Comparison of ENCODE assay signal across 26 cellular contexts in genomic region chr4:8379281-8379680, GRCh38.
"Had no signal": no experiment of that assay in that cellular context is flagged by ENCODE, and none has a peak within 500 bp of the region (broad histone marks: within the 10 kb centered on the region; RNA-seq: fewer than 3 reads in every experiment).

No MANE protein-coding gene starts in this region.

- H3K4me1 ChIP-seq: adrenal gland, ascending aorta, body of pancreas had no signal

- H3K9me3 Mint-ChIP-seq: activated B cell treated with CpG ODN at 0.5 μM for 24 hours; activated CD4-positive, alpha-beta T cell treated with anti-CD3 and anti-CD28 coated beads, Interleukin-2, amount 10 ng/mL, durations not matched to agents 24 days and 14 days; activated naive CD4-positive, alpha-beta T cell treated with anti-CD3 and anti-CD28 coated beads, Interleukin-2, amount 10 ng/mL, durations not matched to agents 7 days and 5 days; activated naive CD8-positive, alpha-beta T cell treated with anti-CD3 and anti-CD28 coated beads, Interleukin-2, amount 10 ng/mL, durations not matched to agents 7 days and 5 days; activated T-helper 17 cell treated with anti-CD3 and anti-CD28 coated beads, Interleukin-2, amount 50 U/mL, for 72 hours; T-cell had no signal

- H3K27ac ChIP-seq: adrenal gland, ascending aorta, body of pancreas had no signal

- H3K4me1 Mint-ChIP-seq: activated B cell treated with CpG ODN at 0.5 μM for 24 hours; activated CD4-positive, alpha-beta T cell treated with anti-CD3 and anti-CD28 coated beads, Interleukin-2, amount 10 ng/mL, durations not matched to agents 24 days and 14 days; activated naive CD4-positive, alpha-beta T cell treated with anti-CD3 and anti-CD28 coated beads, Interleukin-2, amount 10 ng/mL, durations not matched to agents 7 days and 5 days; activated naive CD8-positive, alpha-beta T cell treated with anti-CD3 and anti-CD28 coated beads, Interleukin-2, amount 10 ng/mL, durations not matched to agents 7 days and 5 days; activated T-helper 17 cell treated with anti-CD3 and anti-CD28 coated beads, Interleukin-2, amount 50 U/mL, for 72 hours; T-cell had no signal

- H3K27ac Mint-ChIP-seq: activated B cell treated with CpG ODN at 0.5 μM for 24 hours; activated CD4-positive, alpha-beta T cell treated with anti-CD3 and anti-CD28 coated beads, Interleukin-2, amount 10 ng/mL, durations not matched to agents 24 days and 14 days; activated naive CD4-positive, alpha-beta T cell treated with anti-CD3 and anti-CD28 coated beads, Interleukin-2, amount 10 ng/mL, durations not matched to agents 7 days and 5 days; activated naive CD8-positive, alpha-beta T cell treated with anti-CD3 and anti-CD28 coated beads, Interleukin-2, amount 10 ng/mL, durations not matched to agents 7 days and 5 days; activated T-helper 17 cell treated with anti-CD3 and anti-CD28 coated beads, Interleukin-2, amount 50 U/mL, for 72 hours; T-cell had no signal

- H3K4me3 Mint-ChIP-seq: activated B cell treated with CpG ODN at 0.5 μM for 24 hours; activated CD4-positive, alpha-beta T cell treated with anti-CD3 and anti-CD28 coated beads, Interleukin-2, amount 10 ng/mL, durations not matched to agents 24 days and 14 days; activated naive CD4-positive, alpha-beta T cell treated with anti-CD3 and anti-CD28 coated beads, Interleukin-2, amount 10 ng/mL, durations not matched to agents 7 days and 5 days; activated naive CD8-positive, alpha-beta T cell treated with anti-CD3 and anti-CD28 coated beads, Interleukin-2, amount 10 ng/mL, durations not matched to agents 7 days and 5 days; activated T-helper 17 cell treated with anti-CD3 and anti-CD28 coated beads, Interleukin-2, amount 50 U/mL, for 72 hours; T-cell had no signal

- ATAC-seq: activated T-helper 17 cell treated with anti-CD3 and anti-CD28 coated beads, Interleukin-2, amount 50 U/mL, for 72 hours; body of pancreas; PC-3; T-cell had no signal

- DNase-seq: activated B cell treated with CpG ODN at 0.5 μM for 24 hours; activated CD4-positive, alpha-beta T cell treated with anti-CD3 and anti-CD28 coated beads for 1 hour; activated CD4-positive, alpha-beta T cell treated with anti-CD3 and anti-CD28 coated beads, Interleukin-2, amount 10 ng/mL, durations not matched to agents 24 days and 14 days; activated CD4-positive, alpha-beta T cell treated with anti-CD3 and anti-CD28 coated beads, Interleukin-2, amount 50 U/mL, for 48 hours; activated gamma-delta T cell; activated naive CD4-positive, alpha-beta T cell treated with anti-CD3 and anti-CD28 coated beads, Interleukin-2, amount 10 ng/mL, durations not matched to agents 7 days and 5 days; activated T-cell treated with anti-CD3 and anti-CD28 coated beads for 4 hours; activated T-cell treated with anti-CD3 and anti-CD28 coated beads, Interleukin-2, amount 50 U/mL, for 48 hours; adrenal gland; body of pancreas; Kasumi-1; KBM-7; NCI-H1105 treated with DMSO at 0.1 percent for 48 hours; NCI-H1436 treated with DMSO at 0.1 percent for 48 hours; NCI-H187; NCI-H2081 treated with DMSO at 0.1 percent for 48 hours; NCI-H446; NCI-H524; PC-3; SIG-M5; T-cell; T-helper 2 cell; T1000 had no signal

- H3K36me3 Mint-ChIP-seq: activated naive CD4-positive, alpha-beta T cell treated with anti-CD3 and anti-CD28 coated beads, Interleukin-2, amount 10 ng/mL, durations not matched to agents 7 days and 5 days; activated naive CD8-positive, alpha-beta T cell treated with anti-CD3 and anti-CD28 coated beads, Interleukin-2, amount 10 ng/mL, durations not matched to agents 7 days and 5 days had no signal

- H3K4me3 ChIP-seq: adrenal gland, ascending aorta, body of pancreas had no signal

- H3K27me3 Mint-ChIP-seq: activated B cell treated with CpG ODN at 0.5 μM for 24 hours; activated CD4-positive, alpha-beta T cell treated with anti-CD3 and anti-CD28 coated beads, Interleukin-2, amount 10 ng/mL, durations not matched to agents 24 days and 14 days; activated naive CD4-positive, alpha-beta T cell treated with anti-CD3 and anti-CD28 coated beads, Interleukin-2, amount 10 ng/mL, durations not matched to agents 7 days and 5 days; activated naive CD8-positive, alpha-beta T cell treated with anti-CD3 and anti-CD28 coated beads, Interleukin-2, amount 10 ng/mL, durations not matched to agents 7 days and 5 days; activated T-helper 17 cell treated with anti-CD3 and anti-CD28 coated beads, Interleukin-2, amount 50 U/mL, for 72 hours; T-cell had no signal

- H3K27me3 ChIP-seq: adrenal gland, ascending aorta, body of pancreas had no signal

- H3K9me3 ChIP-seq: adrenal gland, ascending aorta, body of pancreas had no signal
